In genomic region chr6:75349262-75349984, GRCh38 we compare ENCODE assay signal across 9 cellular contexts.
DNase-seq lines count a peak whose midpoint lies in the region; ATAC-seq, FAIRE-seq and TF ChIP-seq lines count a peak whose summit lies in the region.
"Had no signal": no experiment of that assay in that cellular context is flagged by ENCODE, and none has a peak within 500 bp of the region (broad histone marks: within the 10 kb centered on the region; RNA-seq: fewer than 3 reads in every experiment).

No MANE protein-coding gene starts in this region.

- POLR2A ChIA-PET in OCI-LY7 (lab: Charles Lee) = no interaction called here

- peak; percentile 47 for ATAC-seq in GM21529 (IDR thresholded peaks at IDR 0.05; ENCODE audit: unreplicated experiment)
- ATAC-seq in SK-N-SH treated with all-trans-retinoic acid at 6 μM for 48 hours = peak; percentile 90
- ATAC-seq in right cardiac atrium = peak; percentile 59 to 65
- ATAC-seq in GM19452 (IDR thresholded peaks at IDR 0.05; ENCODE audit: unreplicated experiment) = no peak

- peak in 1 of 4 experiments; percentile 24 for TF ChIP-seq CTCF in sigmoid colon (IDR thresholded peaks at IDR 0.05)
- TF ChIP-seq CTCF in OCI-LY7 (conservative IDR thresholded peaks at IDR 0.05; ENCODE audit: low read length) = no peak

- no peak for FAIRE-seq in frontal cortex (lab: Jason Lieb, UNC)

- H3K36me3 ChIP-seq in sigmoid colon (peaks cover 0 to 11% (median 0%) of the 10 kb centered on the region in 4 donors), OCI-LY7 (ENCODE audit: insufficient read depth, low read length) (no peaks in the 10 kb centered on the region)

- TF ChIP-seq EP300 in sigmoid colon (IDR thresholded peaks at IDR 0.05) = no peak

- TF ChIP-seq POLR2A in sigmoid colon (IDR thresholded peaks at IDR 0.05) = no peak

- WGBS in right cardiac atrium = 4% methylated on average over 24 of the region's 24 CpGs
- 2 to 8% methylated on average over 24 of the region's 24 CpGs for WGBS in sigmoid colon, 2 donors

- H3K9me2 ChIP-seq in OCI-LY7 (ENCODE audit: insufficient read depth, low read length) = no peaks in the 10 kb centered on the region

- no peak overlapping the region for H3K4me2 ChIP-seq in OCI-LY7 (ENCODE audit: low read length)

- no peak overlapping the region for H2AFZ ChIP-seq in OCI-LY7 (ENCODE audit: low read length)

- H3K4me3 ChIP-seq in right cardiac atrium (ENCODE audit: low read length) (peak overlapping the region; percentile 55), sigmoid colon (peak overlapping the region; percentile 6 to 41 (median 34)), OCI-LY7 (ENCODE audit: low read depth, low read length, poor library complexity, severe bottlenecking) (no peak overlapping the region)

- H4K20me1 ChIP-seq in OCI-LY7 (ENCODE audit: insufficient read depth, low read length) = no peaks in the 10 kb centered on the region

- peaks cover 6% of the 10 kb centered on the region for H3K4me1 ChIP-seq in right cardiac atrium (ENCODE audit: control insufficient read depth, insufficient read depth, low read length)
- H3K4me1 ChIP-seq in sigmoid colon = peaks cover 0 to 41% (median 28%) of the 10 kb centered on the region in 4 donors
- no peaks in the 10 kb centered on the region for H3K4me1 ChIP-seq in OCI-LY7 (ENCODE audit: insufficient read depth, low read length, poor library complexity, severe bottlenecking)

- H3K9me3 ChIP-seq in right cardiac atrium (ENCODE audit: control insufficient read depth, low read length) (no peaks in the 10 kb centered on the region), sigmoid colon (no peaks in the 10 kb centered on the region), OCI-LY7 (ENCODE audit: low read length) (no peaks in the 10 kb centered on the region)

- no peaks in the 10 kb centered on the region for H3K27me3 ChIP-seq in right cardiac atrium (ENCODE audit: control insufficient read depth, insufficient read depth)
- H3K27me3 ChIP-seq in sigmoid colon = no peaks in the 10 kb centered on the region

- H3K79me2 ChIP-seq in OCI-LY7 (ENCODE audit: insufficient read depth, low read depth, low read length) = no peaks in the 10 kb centered on the region

- DNase-seq in right cardiac atrium = peak in 2 of 3 donors; percentile 68 to 73
- no peak for DNase-seq in sigmoid colon
- no peak for DNase-seq in activated CD8-positive, alpha-beta memory T cell treated with anti-CD3 and anti-CD28 coated beads, Interleukin-2, amount 50 U/mL, for 4 hours
- DNase-seq in frontal cortex (ENCODE audit: low spot score in 2 of 2) = no peak
- DNase-seq in OCI-LY7 (ENCODE audit: low spot score) = no peak
- DNase-seq: activated naive CD8-positive, alpha-beta T cell treated with anti-CD3 and anti-CD28 coated beads, Interleukin-2, amount 10 ng/mL, durations not matched to agents 7 days and 5 days had no signal

- H3K27ac ChIP-seq in right cardiac atrium (ENCODE audit: low read length) (peak overlapping the region; percentile 48), sigmoid colon (peak overlapping the region; percentile 49 to 84 (median 74)), OCI-LY7 (ENCODE audit: low read depth, low read length, poor library complexity, severe bottlenecking) (no peak overlapping the region)

- CTCF ChIA-PET in OCI-LY7 (lab: Charles Lee; ENCODE audit: unreplicated experiment) = no interaction called here

- intact Hi-C loops in right cardiac atrium (cut with DNase I) (no loop called here), sigmoid colon (cut with DNase I) (loop anchor here (5.0 kb wide), 2 partner anchors 42 to 82 kb away; no protein-coding TSS in a partner anchor), OCI-LY7 (cut with micrococcal nuclease; ENCODE audit: unreplicated experiment) (no loop called here)

- BruUV-seq in OCI-LY7 (replicated peaks; lab: Mats Ljungman, UMichigan) = no TSS peak

TF ChIP-seq in SK-N-SH treated with all-trans-retinoic acid at 6 μM for 48 hours, 23 proteins besides CTCF, POLR2A, EP300 and RAD21:
- no peak for TF ChIP-seq CSRNP3 (CRISPR knock-in tag; IDR thresholded peaks at IDR 0.05)
- no peak for TF ChIP-seq ZNF8 (CRISPR knock-in tag; IDR thresholded peaks at IDR 0.05)
- TF ChIP-seq POU6F1 (CRISPR knock-in tag; IDR thresholded peaks at IDR 0.05; ENCODE audit: borderline replicate concordance, low read depth) = no peak
- no peak for TF ChIP-seq ZFP30 (CRISPR knock-in tag; IDR thresholded peaks at IDR 0.05)
- peak; percentile 47; the same call in 1 of the 2 replicates for TF ChIP-seq ISL1 (CRISPR knock-in tag; IDR thresholded peaks at IDR 0.05)

Comparison
In these comparisons a context has a peak if more than half of its experiments do, and no peak if none do; other contexts are left out.
1. DNase-seq: peak in right cardiac atrium (2 of 3); none in sigmoid colon (single experiment), activated CD8-positive, alpha-beta memory T cell treated with anti-CD3 and anti-CD28 coated beads, Interleukin-2, amount 50 U/mL, for 4 hours (single experiment), frontal cortex (0 of 2) and OCI-LY7 (single experiment).